In genomic region chr10:120997313-120998102, GRCh38 we compare ENCODE assay signal across 20 cellular contexts.
DNase-seq lines count a peak whose midpoint lies in the region; ATAC-seq and TF ChIP-seq lines count a peak whose summit lies in the region.
"Had no signal": no experiment of that assay in that cellular context is flagged by ENCODE, and none has a peak within 500 bp of the region (broad histone marks: within the 10 kb centered on the region; RNA-seq: fewer than 3 reads in every experiment).

No MANE protein-coding gene starts in this region.

- peak overlapping the region; percentile 47 for H3K27ac Mint-ChIP-seq in progenitor cell of endocrine pancreas

- H3K4me1 ChIP-seq in BE2C (no peaks in the 10 kb centered on the region), HEK293 (ENCODE audit: control insufficient read depth, insufficient read depth, low read length) (peaks cover 2% of the 10 kb centered on the region; the same call in 1 of the 2 replicates), foreskin keratinocyte (no peaks in the 10 kb centered on the region)
- H3K4me1 ChIP-seq: SJSA1 had no signal

- peak; percentile 18 for DNase-seq in BE2C
- DNase-seq in foreskin keratinocyte, result no peak
- no peak for DNase-seq in progenitor cell of endocrine pancreas (ENCODE audit: low spot score, unreplicated experiment)
- no peak for DNase-seq in SIG-M5 (lab: John Stamatoyannopoulos, UW)
- no peak for DNase-seq in NCI-H187 (lab: John Stamatoyannopoulos, UW)
- DNase-seq in UCSD-AML1 (lab: John Stamatoyannopoulos, UW; ENCODE audit: unreplicated experiment), result no peak
- DNase-seq: DMS 273 treated with DMSO at 0.1 percent for 48 hours, GDM1, GM23248, NCI-H1694, NCI-H2107, NCI-H345, NCI-H748 treated with DMSO at 0.1 percent for 48 hours, RPMI8226 had no signal

- no peaks in the 10 kb centered on the region for H3K9me3 Mint-ChIP-seq in progenitor cell of endocrine pancreas (ENCODE audit: low read depth)

- H3K4me3 ChIP-seq in BE2C (ENCODE audit: low read depth, low read length), result no peak overlapping the region
- H3K4me3 ChIP-seq in HEK293 (ENCODE audit: low read depth, low read length), result no peak overlapping the region
- H3K4me3 ChIP-seq: GM23248, SJSA1 had no signal

- H3K36me3 ChIP-seq in BE2C (no peaks in the 10 kb centered on the region), HEK293 (ENCODE audit: control insufficient read depth in 2 of 2, insufficient read depth in 1 of 2, low read length in 2 of 2) (no peaks in the 10 kb centered on the region)
- H3K36me3 ChIP-seq: SJSA1 had no signal

- H3K27ac ChIP-seq in HEK293 (ENCODE audit: extremely low read depth, low read depth, low read length) (no peak overlapping the region), foreskin keratinocyte (no peak overlapping the region)
- H3K27ac ChIP-seq: C4-2B, GM23248, KMS-11, SJSA1 had no signal

- H3K27me3 ChIP-seq in BE2C (no peaks in the 10 kb centered on the region), foreskin keratinocyte (no peaks in the 10 kb centered on the region)
- H3K27me3 ChIP-seq: SJSA1 had no signal

- H3K4me1 Mint-ChIP-seq in progenitor cell of endocrine pancreas (ENCODE audit: low read depth), result peaks cover 17% of the 10 kb centered on the region

- H3K4me3 Mint-ChIP-seq in progenitor cell of endocrine pancreas (ENCODE audit: low read depth), result no peak overlapping the region

- no peaks in the 10 kb centered on the region for H3K9me3 ChIP-seq in BE2C
- H3K9me3 ChIP-seq in HEK293 (ENCODE audit: control insufficient read depth, insufficient read depth, low read depth, low read length), result no peaks in the 10 kb centered on the region

- POLR2A ChIA-PET in HEK293 (lab: Yijun Ruan, JAX), result no interaction called here

- CTCF ChIA-PET in HEK293 (lab: Yijun Ruan, JAX), result interaction anchor here (1.3 to 1.7 kb wide), 3 partner anchors 16 to 49 kb away, joined by 3 to 6 read pairs (median 4); no protein-coding TSS in a partner anchor

- TF ChIP-seq CTCF in BE2C (IDR thresholded peaks at IDR 0.05; ENCODE audit: low read depth, low read length) (no peak), HEK293 (tag by site-specific recombination; IDR thresholded peaks at IDR 0.05) (peak; percentile 44; the same call in 1 of the 2 replicates), foreskin keratinocyte (conservative IDR thresholded peaks at IDR 0.05) (peak; percentile 27), progenitor cell of endocrine pancreas (IDR thresholded peaks at IDR 0.05; ENCODE audit: unreplicated experiment) (no peak)

- no peak for ATAC-seq in foreskin keratinocyte
- ATAC-seq in HG02623 (IDR thresholded peaks at IDR 0.05; ENCODE audit: unreplicated experiment), result no peak
- ATAC-seq: HepG2 had no signal

- peaks cover 7% of the 10 kb centered on the region for H3K27me3 Mint-ChIP-seq in progenitor cell of endocrine pancreas

- no peaks in the 10 kb centered on the region for H3K36me3 Mint-ChIP-seq in progenitor cell of endocrine pancreas (ENCODE audit: insufficient read depth)

TF ChIP-seq in HEK293, 187 proteins besides CTCF, POLR2A, EP300 and RAD21:
- TF ChIP-seq ZNF510 (tag by site-specific recombination; IDR thresholded peaks at IDR 0.05; ENCODE audit: insufficient replicate concordance) (no peak), ZBTB44 (tag by site-specific recombination; IDR thresholded peaks at IDR 0.05) (no peak), ZNF549 (tag by site-specific recombination; IDR thresholded peaks at IDR 0.05) (no peak), ZNF362 (tag by site-specific recombination; IDR thresholded peaks at IDR 0.05) (no peak), ZBTB1 (tag by site-specific recombination; IDR thresholded peaks at IDR 0.05) (no peak), ZBTB6 (tag by site-specific recombination; IDR thresholded peaks at IDR 0.05) (no peak), HOXA7 (CRISPR knock-in tag; IDR thresholded peaks at IDR 0.05; ENCODE audit: borderline replicate concordance) (no peak), MEIS1 (CRISPR knock-in tag; IDR thresholded peaks at IDR 0.05; ENCODE audit: borderline replicate concordance) (no peak), ZNF398 (tag by site-specific recombination; IDR thresholded peaks at IDR 0.05) (no peak), SALL2 (tag by site-specific recombination; IDR thresholded peaks at IDR 0.05; ENCODE audit: borderline replicate concordance) (no peak), ZNF501 (tag by site-specific recombination; IDR thresholded peaks at IDR 0.05) (no peak), ZNF221 (tag by site-specific recombination; IDR thresholded peaks at IDR 0.05; ENCODE audit: borderline replicate concordance) (no peak), ZNF157 (tag by site-specific recombination; IDR thresholded peaks at IDR 0.05) (no peak)

Comparison
In these comparisons a context has a peak if more than half of its experiments do, and no peak if none do; other contexts are left out.
1. CTCF ChIP-seq: peak in HEK293 (single experiment) and foreskin keratinocyte (single experiment); none in BE2C (single experiment) and progenitor cell of endocrine pancreas (single experiment).